Comparison of ENCODE assay signal across 9 cellular contexts in the genomic region with DNA sequence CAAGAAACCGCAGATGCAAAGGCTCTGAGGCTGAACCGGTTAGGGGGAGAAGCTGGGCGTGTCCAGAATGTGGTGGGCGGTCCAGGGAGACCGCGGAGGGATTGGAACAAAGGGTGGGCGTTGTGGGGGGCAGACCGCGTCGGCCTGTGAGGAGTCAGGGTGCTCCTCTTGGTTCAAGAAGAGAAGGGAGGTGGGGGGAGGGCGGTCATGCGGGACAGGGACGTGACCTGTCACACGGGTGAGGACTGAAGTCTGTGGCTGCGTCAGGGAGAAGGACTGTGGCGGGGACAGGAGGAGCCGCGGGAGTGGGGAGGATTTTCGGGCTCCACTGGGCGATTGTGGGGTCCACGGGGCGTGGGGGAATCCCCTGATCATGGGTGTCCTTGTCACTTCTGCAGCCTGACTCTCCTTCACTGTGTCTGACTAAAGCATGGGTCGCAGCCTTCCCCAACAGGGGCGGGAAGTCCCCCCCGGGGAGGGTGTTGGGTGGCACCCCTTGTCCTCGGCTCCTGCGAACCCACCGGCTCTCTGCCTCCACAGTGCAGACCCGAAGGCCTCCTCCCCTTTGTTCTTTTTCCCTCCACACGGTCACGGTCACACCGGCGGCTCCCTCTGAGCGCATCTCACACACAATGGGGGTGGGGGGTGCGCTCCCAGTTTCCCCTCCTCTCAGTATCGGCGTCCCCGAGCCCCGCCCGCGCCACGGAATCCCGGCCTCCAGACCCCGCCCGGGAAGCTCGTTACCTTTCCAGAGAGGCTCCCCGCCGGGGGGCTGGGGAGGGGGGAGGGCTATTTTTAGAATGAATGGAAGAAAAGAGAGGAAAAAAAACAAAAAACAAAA. TPM values are rescaled to one million over a fixed set of nuclear protein-coding genes. Genes with fewer than 3 reads are reported as not detected.
A peak's percentile ranks its signal among the peaks of the same experiment; 100 is the strongest.
DNase-seq lines count a peak whose midpoint lies in the region; ATAC-seq, FAIRE-seq and TF ChIP-seq lines count a peak whose summit lies in the region.
"Had no signal": no experiment of that assay in that cellular context is flagged by ENCODE, and none has a peak within 500 bp of the region (broad histone marks: within the 10 kb centered on the region; RNA-seq: fewer than 3 reads in every experiment).

No MANE protein-coding gene starts in this region.

- TF ChIP-seq POLR2A in HepG2 (IDR thresholded peaks at IDR 0.05; ENCODE audit: insufficient read depth in 1 of 2, low read depth in 2 of 2, low read length in 2 of 2), result no peak
- TF ChIP-seq POLR2A in right lobe of liver (IDR thresholded peaks at IDR 0.05), result no peak

- CTCF ChIA-PET in HepG2 (lab: Yijun Ruan, JAX; ENCODE audit: low intra/inter-chr PET ratio, low total read pairs), result no interaction called here

- no peak overlapping the region for H3K9ac ChIP-seq in HepG2 (ENCODE audit: insufficient read depth, low read depth, low read length)

- in situ Hi-C loops in HepG2 (cut with HindIII; ENCODE audit: extremely low pct_ligation_motif_present, low pct_unique_long_range_greater_than_20kb), result loop anchor here (5.0 kb wide), 1 partner anchor 42 kb away; no protein-coding TSS in a partner anchor

- peak overlapping the region; percentile 88 for H3K4me3 Mint-ChIP-seq in type B pancreatic cell

- H3K36me3 Mint-ChIP-seq in type B pancreatic cell, result no peaks in the 10 kb centered on the region

- H3K79me2 ChIP-seq in HepG2 (ENCODE audit: insufficient read depth, low read length), result no peaks in the 10 kb centered on the region

- DNase-seq in HepG2 (ENCODE audit: low spot score) (no peak), right lobe of liver (no peak), WERI-Rb-1 (peak; percentile 91), glomerular visceral epithelial cell (ENCODE audit: extremely low spot score) (peak; percentile 21), type B pancreatic cell (ENCODE audit: extremely low spot score, unreplicated experiment) (no peak), SHP77 (lab: John Stamatoyannopoulos, UW) (no peak), HT-29 (ENCODE audit: low spot score) (no peak), GM19240 (ENCODE audit: insufficient read length, low spot score) (no peak)

- H3K27me3 Mint-ChIP-seq in type B pancreatic cell, result peaks cover 33% of the 10 kb centered on the region

- no peak overlapping the region for H2AFZ ChIP-seq in HepG2 (ENCODE audit: low read length)

- H3K9me3 ChIP-seq in HepG2 (ENCODE audit: low read length) (no peaks in the 10 kb centered on the region), right lobe of liver (no peaks in the 10 kb centered on the region), WERI-Rb-1 (ENCODE audit: severe bottlenecking) (no peaks in the 10 kb centered on the region)

- POLR2A ChIA-PET in HepG2 (lab: Yijun Ruan, JAX), result no interaction called here

- TF ChIP-seq EP300 in HepG2 (IDR thresholded peaks at IDR 0.05; ENCODE audit: low read depth in 2 of 2, low read length in 2 of 2), result no peak
- no peak for TF ChIP-seq EP300 in HepG2 (CRISPR knock-in tag; IDR thresholded peaks at IDR 0.05; ENCODE audit: borderline replicate concordance)

- TF ChIP-seq CTCF in HepG2 (CRISPR knock-in tag; IDR thresholded peaks at IDR 0.05), result no peak
- no peak for TF ChIP-seq CTCF in right lobe of liver (IDR thresholded peaks at IDR 0.05)
- TF ChIP-seq CTCF in WERI-Rb-1 (IDR thresholded peaks at IDR 0.05; ENCODE audit: low read depth, low read length), result no peak
- no peak for TF ChIP-seq CTCF in type B pancreatic cell (conservative IDR thresholded peaks at IDR 0.05)

- no TSS peak for BruUV-seq in HepG2 (replicated peaks; lab: Mats Ljungman, UMichigan)

- peaks cover 27 to 57% of the 10 kb centered on the region in 2 experiments for H3K27me3 ChIP-seq in HepG2 (ENCODE audit: control insufficient read depth in 1 of 2, insufficient read depth in 2 of 2, low read length in 2 of 2)
- H3K27me3 ChIP-seq in right lobe of liver, result peaks cover 8 to 18% of the 10 kb centered on the region in 2 donors
- H3K27me3 ChIP-seq in WERI-Rb-1 (ENCODE audit: insufficient read depth, low read depth, severe bottlenecking), result no peaks in the 10 kb centered on the region

- no peak for TF ChIP-seq RAD21 in HepG2 (CRISPR knock-in tag; IDR thresholded peaks at IDR 0.05)

- H4K20me1 ChIP-seq in HepG2 (ENCODE audit: insufficient read depth, low read length), result no peaks in the 10 kb centered on the region

- peaks cover 20% of the 10 kb centered on the region for H3K4me1 Mint-ChIP-seq in type B pancreatic cell (ENCODE audit: unreplicated experiment)

- H3K4me1 ChIP-seq in HepG2 (ENCODE audit: insufficient read depth, low read length), result peaks cover 61% of the 10 kb centered on the region
- peaks cover 0 to 5% (median 0%) of the 10 kb centered on the region in 4 donors for H3K4me1 ChIP-seq in right lobe of liver

- peak overlapping the region; percentile 55; the same call in 1 of the 2 replicates for H3K4me2 ChIP-seq in HepG2 (ENCODE audit: low read depth, low read length)

- no peaks in the 10 kb centered on the region for H3K9me3 Mint-ChIP-seq in type B pancreatic cell

- 4% methylated on average over 38 of the region's 48 CpGs for WGBS in HepG2 (ENCODE audit: low lambda C conversion rate)
- under 1% methylated on average over 26 of the region's 48 CpGs for WGBS in right lobe of liver (ENCODE audit: insufficient coverage, low coverage, low lambda C conversion rate, missing lambda C conversion rate)

- H3K4me3 ChIP-seq in HepG2 (replicated peaks in 1 of 3; ENCODE audit: insufficient read depth in 1 of 3, low read depth in 2 of 3, low read length in 3 of 3) (peak overlapping the region; percentile 19 to 52 (median 21); a peak in 3 of 6 replicates), right lobe of liver (no peak overlapping the region), WERI-Rb-1 (ENCODE audit: low read depth, low read length) (peak overlapping the region; percentile 88)

- FAIRE-seq in HepG2 (lab: Jason Lieb, UNC), result no peak

- intact Hi-C loops in HepG2 (cut with micrococcal nuclease; ENCODE audit: unreplicated experiment) (no loop called here), right lobe of liver (cut with DNase I) (no loop called here)

- H3K27ac ChIP-seq in HepG2 (ENCODE audit: extremely low read length, insufficient read depth, low read length), result no peak overlapping the region
- no peak overlapping the region for H3K27ac ChIP-seq in right lobe of liver
- H3K27ac ChIP-seq in WERI-Rb-1, result peak overlapping the region; percentile 99
- H3K27ac ChIP-seq: VCaP had no signal

- peak overlapping the region; percentile 95 for H3K27ac Mint-ChIP-seq in type B pancreatic cell

- no peaks in the 10 kb centered on the region for H3K36me3 ChIP-seq in HepG2 (replicated peaks in 1 of 2; ENCODE audit: control insufficient read depth in 1 of 2, insufficient read depth in 2 of 2, low read length in 2 of 2)
- H3K36me3 ChIP-seq in right lobe of liver, result no peaks in the 10 kb centered on the region
- no peaks in the 10 kb centered on the region for H3K36me3 ChIP-seq in WERI-Rb-1

- no peak for ATAC-seq in HepG2
- ATAC-seq in right lobe of liver, result no peak

RNA-seq across cellular contexts. Expression of a gene that starts 16.4 kb away (rescaled TPM):
- total RNA-seq in HepG2 (2016; rRNA removed; fragmentation: Illumina TruSeq; extraction: Trizol) (0.04 TPM in 1 of 2 replicates, not detected in the other), right lobe of liver (not detected), type B pancreatic cell (ENCODE audit: low replicate concordance) (13.4 and 15.3 TPM in 2 replicates)
- total RNA-seq in HepG2 (2016; cell fraction: cytosol; rRNA removed; fragmentation: Illumina TruSeq; extraction: Trizol; ENCODE audit: low read depth), result not detected in 2 replicates
- total RNA-seq in HepG2 (2016; cell fraction: insoluble cytoplasmic fraction; rRNA removed; fragmentation: Illumina TruSeq; extraction: Trizol), result 0.09 TPM in 1 of 2 replicates, not detected in the other
- not detected in 2 replicates for total RNA-seq in HepG2 (2016; cell fraction: membrane; rRNA removed; fragmentation: Illumina TruSeq; extraction: Trizol)
- not detected in 2 replicates for total RNA-seq in HepG2 (2016; cell fraction: nucleus; rRNA removed; fragmentation: Illumina TruSeq; extraction: Trizol)
- not detected in 2 replicates for polyA plus RNA-seq in HepG2 (2011; rRNA removed)
- polyA plus RNA-seq in HepG2 (2011; cell fraction: cytosol; rRNA removed), result 0.05 TPM in 1 of 2 replicates, not detected in the other
- 0.14 TPM in 1 of 2 replicates, not detected in the other for polyA plus RNA-seq in HepG2 (2011; cell fraction: nucleus; rRNA removed)
- not detected in 2 replicates for polyA plus RNA-seq in HepG2 (2012)
- not detected in 2 replicates for polyA plus RNA-seq in HepG2 (2016; cell fraction: cytosol; fragmentation: Illumina TruSeq; extraction: Trizol; ENCODE audit: low read depth)
- polyA plus RNA-seq in HepG2 (2016; cell fraction: insoluble cytoplasmic fraction; fragmentation: Illumina TruSeq; extraction: Trizol; ENCODE audit: low read depth), result not detected in 2 replicates
- not detected in 2 replicates for polyA plus RNA-seq in HepG2 (2016; cell fraction: membrane; fragmentation: Illumina TruSeq; extraction: Trizol; ENCODE audit: low read depth)
- not detected in 2 replicates for polyA plus RNA-seq in HepG2 (2016; cell fraction: nucleus; fragmentation: Illumina TruSeq; extraction: Trizol; ENCODE audit: insufficient read depth, low read depth)
- polyA minus RNA-seq in HepG2 (2011; rRNA and poly(A)+ RNA removed; ENCODE audit: low replicate concordance), result 0.30 TPM in 1 of 2 replicates, not detected in the other
- polyA minus RNA-seq in HepG2 (2011; cell fraction: cytosol; rRNA and poly(A)+ RNA removed), result not detected in 2 replicates
- polyA minus RNA-seq in HepG2 (2011; cell fraction: nucleus; rRNA and poly(A)+ RNA removed), result not detected in 2 replicates
- 0.13 and 0.28 TPM in 2 replicates for total RNA-seq in HT-29 (2014; rRNA removed; shearing (Covaris generic))

RNA-seq across cellular contexts. Expression of a gene that starts 17.7 kb away (rescaled TPM):
- total RNA-seq in HepG2 (2016; rRNA removed; fragmentation: Illumina TruSeq; extraction: Trizol) (14.9 and 16.3 TPM in 2 replicates), right lobe of liver (10 to 100 TPM; 20.6 to 45.3 (median 30.7) TPM), type B pancreatic cell (ENCODE audit: low replicate concordance) (86.0 and 90.9 TPM in 2 replicates)
- total RNA-seq in HepG2 (2016; cell fraction: cytosol; rRNA removed; fragmentation: Illumina TruSeq; extraction: Trizol; ENCODE audit: low read depth), result 6.7 and 9.1 TPM in 2 replicates
- 14.7 and 17.6 TPM in 2 replicates for total RNA-seq in HepG2 (2016; cell fraction: insoluble cytoplasmic fraction; rRNA removed; fragmentation: Illumina TruSeq; extraction: Trizol)
- 9.9 and 10.4 TPM in 2 replicates for total RNA-seq in HepG2 (2016; cell fraction: membrane; rRNA removed; fragmentation: Illumina TruSeq; extraction: Trizol)
- 6.7 and 7.8 TPM in 2 replicates for total RNA-seq in HepG2 (2016; cell fraction: nucleus; rRNA removed; fragmentation: Illumina TruSeq; extraction: Trizol)
- polyA plus RNA-seq in HepG2 (2011; rRNA removed), result 20.3 and 24.8 TPM in 2 replicates
- 24.8 and 40.2 TPM in 2 replicates for polyA plus RNA-seq in HepG2 (2011; cell fraction: cytosol; rRNA removed)
- polyA plus RNA-seq in HepG2 (2011; cell fraction: nucleus; rRNA removed), result 31.4 and 34.6 TPM in 2 replicates
- polyA plus RNA-seq in HepG2 (2012), result 21.1 and 25.1 TPM in 2 replicates
- 36.5 and 41.3 TPM in 2 replicates for polyA plus RNA-seq in HepG2 (2016; cell fraction: cytosol; fragmentation: Illumina TruSeq; extraction: Trizol; ENCODE audit: low read depth)
- 54.0 and 60.8 TPM in 2 replicates for polyA plus RNA-seq in HepG2 (2016; cell fraction: insoluble cytoplasmic fraction; fragmentation: Illumina TruSeq; extraction: Trizol; ENCODE audit: low read depth)
- 31.7 and 32.3 TPM in 2 replicates for polyA plus RNA-seq in HepG2 (2016; cell fraction: membrane; fragmentation: Illumina TruSeq; extraction: Trizol; ENCODE audit: low read depth)
- polyA plus RNA-seq in HepG2 (2016; cell fraction: nucleus; fragmentation: Illumina TruSeq; extraction: Trizol; ENCODE audit: insufficient read depth, low read depth), result 52.6 and 53.1 TPM in 2 replicates
- 6.4 and 9.9 TPM in 2 replicates for polyA minus RNA-seq in HepG2 (2011; rRNA and poly(A)+ RNA removed; ENCODE audit: low replicate concordance)
- 5.2 and 6.7 TPM in 2 replicates for polyA minus RNA-seq in HepG2 (2011; cell fraction: cytosol; rRNA and poly(A)+ RNA removed)
- polyA minus RNA-seq in HepG2 (2011; cell fraction: nucleus; rRNA and poly(A)+ RNA removed), result 3.7 and 8.7 TPM in 2 replicates
- 77.2 and 85.3 TPM in 2 replicates for total RNA-seq in HT-29 (2014; rRNA removed; shearing (Covaris generic))

RNA-seq across cellular contexts. Expression of a gene that starts 57.4 kb away (rescaled TPM):
- total RNA-seq in HepG2 (2016; rRNA removed; fragmentation: Illumina TruSeq; extraction: Trizol) (1.7 and 2.1 TPM in 2 replicates), right lobe of liver (10 to 100 TPM in 4 of 6 experiments, 1 to 10 TPM in 2; 3.6 to 28.5 (median 10.8) TPM), type B pancreatic cell (ENCODE audit: low replicate concordance) (2.8 and 6.3 TPM in 2 replicates)
- total RNA-seq in HepG2 (2016; cell fraction: cytosol; rRNA removed; fragmentation: Illumina TruSeq; extraction: Trizol; ENCODE audit: low read depth), result 0.51 and 0.71 TPM in 2 replicates
- total RNA-seq in HepG2 (2016; cell fraction: insoluble cytoplasmic fraction; rRNA removed; fragmentation: Illumina TruSeq; extraction: Trizol), result 1.5 and 2.6 TPM in 2 replicates
- total RNA-seq in HepG2 (2016; cell fraction: membrane; rRNA removed; fragmentation: Illumina TruSeq; extraction: Trizol), result 1.7 TPM in 2 replicates
- 1.2 and 1.4 TPM in 2 replicates for total RNA-seq in HepG2 (2016; cell fraction: nucleus; rRNA removed; fragmentation: Illumina TruSeq; extraction: Trizol)
- polyA plus RNA-seq in HepG2 (2011; rRNA removed), result 3.4 and 4.3 TPM in 2 replicates
- 3.1 and 3.7 TPM in 2 replicates for polyA plus RNA-seq in HepG2 (2011; cell fraction: cytosol; rRNA removed)
- polyA plus RNA-seq in HepG2 (2011; cell fraction: nucleus; rRNA removed), result 10.9 and 11.3 TPM in 2 replicates
- 2.3 and 4.0 TPM in 2 replicates for polyA plus RNA-seq in HepG2 (2012)
- polyA plus RNA-seq in HepG2 (2016; cell fraction: cytosol; fragmentation: Illumina TruSeq; extraction: Trizol; ENCODE audit: low read depth), result 0.66 and 0.83 TPM in 2 replicates
- 2.1 and 2.3 TPM in 2 replicates for polyA plus RNA-seq in HepG2 (2016; cell fraction: insoluble cytoplasmic fraction; fragmentation: Illumina TruSeq; extraction: Trizol; ENCODE audit: low read depth)
- polyA plus RNA-seq in HepG2 (2016; cell fraction: membrane; fragmentation: Illumina TruSeq; extraction: Trizol; ENCODE audit: low read depth), result 1.2 and 1.6 TPM in 2 replicates
- polyA plus RNA-seq in HepG2 (2016; cell fraction: nucleus; fragmentation: Illumina TruSeq; extraction: Trizol; ENCODE audit: insufficient read depth, low read depth), result 3.6 and 6.3 TPM in 2 replicates
- polyA minus RNA-seq in HepG2 (2011; rRNA and poly(A)+ RNA removed; ENCODE audit: low replicate concordance), result 4.7 and 13.8 TPM in 2 replicates
- polyA minus RNA-seq in HepG2 (2011; cell fraction: cytosol; rRNA and poly(A)+ RNA removed), result 1.2 and 2.5 TPM in 2 replicates
- 1.4 and 2.7 TPM in 2 replicates for polyA minus RNA-seq in HepG2 (2011; cell fraction: nucleus; rRNA and poly(A)+ RNA removed)
- total RNA-seq in HT-29 (2014; rRNA removed; shearing (Covaris generic)), result 39.1 and 40.5 TPM in 2 replicates

Comparison
In these comparisons a context has a peak if more than half of its experiments do, and no peak if none do; other contexts are left out.
1. H3K4me3 ChIP-seq: peak in HepG2 (3 of 3) and WERI-Rb-1 (single experiment); none in right lobe of liver (0 of 3).
2. DNase-seq: peak in WERI-Rb-1 (single experiment) and glomerular visceral epithelial cell (single experiment); none in HepG2 (single experiment), right lobe of liver (0 of 3), type B pancreatic cell (single experiment), SHP77 (0 of 2), HT-29 (single experiment) and GM19240 (single experiment).
3. RNA of a gene that starts 16.4 kb away (total RNA-seq): 13.4 to 15.3 TPM in type B pancreatic cell; 0.13 to 0.28 TPM in HT-29, 0.04 to 0.09 TPM in HepG2 and not detected in right lobe of liver; every median in the first group is over 10 times any median in the second.